13 cellular contexts compared by ENCODE assay signal in genomic region chr9:128714586-128715435, GRCh38. TPM values are rescaled to one million over a fixed set of nuclear protein-coding genes. Genes with fewer than 3 reads are reported as not detected.
DNase-seq lines count a peak whose midpoint lies in the region; ATAC-seq, FAIRE-seq and TF ChIP-seq lines count a peak whose summit lies in the region.
"Had no signal": no experiment of that assay in that cellular context is flagged by ENCODE, and none has a peak within 500 bp of the region (broad histone marks: within the 10 kb centered on the region; RNA-seq: fewer than 3 reads in every experiment).

No MANE protein-coding gene starts in this region.

- no peak overlapping the region for H3K27ac ChIP-seq in GM12878 (ENCODE audit: control insufficient read depth, insufficient read depth)
- H3K27ac ChIP-seq: SK-N-MC had no signal

- H3K4me3 ChIP-seq in GM12878 (no peak overlapping the region), HAP-1 (no peak overlapping the region)
- H3K4me3 ChIP-seq: SK-N-MC had no signal

- TF ChIP-seq POLR2A in GM12878 (IDR thresholded peaks at IDR 0.05; ENCODE audit: low read depth, low read length): peak; percentile 15; the same call in 1 of the 2 replicates

- no peaks in the 10 kb centered on the region for H3K79me2 ChIP-seq in GM12878 (ENCODE audit: control insufficient read depth, insufficient read depth, low read length)

- no peak overlapping the region for H3K4me2 ChIP-seq in GM12878 (ENCODE audit: control insufficient read depth, insufficient read depth)

- H3K27ac Mint-ChIP-seq in stimulated activated naive CD8-positive, alpha-beta T cell treated with anti-CD3 and anti-CD28 coated beads, Interleukin-15, amount 100 ng/mL, for 72 hours: peak overlapping the region in 1 of 2 donors; percentile 54

- peak; percentile 10 for ATAC-seq in stimulated activated naive CD8-positive, alpha-beta T cell treated with anti-CD3 and anti-CD28 coated beads, Interleukin-15, Interleukin-2, amounts not matched to agents 100 U/mL and 50 U/mL, for 24 hours
- no peak for ATAC-seq in stimulated activated naive CD8-positive, alpha-beta T cell treated with anti-CD3 and anti-CD28 coated beads, Interleukin-15, amount 100 ng/mL, for 72 hours
- ATAC-seq in GM12878: no peak

- in situ Hi-C loops in GM12878 (cut with MboI) (no loop called here), HAP-1 (cut with MboI; ENCODE audit: low sequenced_read_pairs) (no loop called here)

- no peaks in the 10 kb centered on the region for H3K4me1 ChIP-seq in GM12878 (ENCODE audit: control insufficient read depth, insufficient read depth, low read length)
- no peaks in the 10 kb centered on the region for H3K4me1 ChIP-seq in HAP-1

- H3K9me3 ChIP-seq in GM12878 (replicated peaks; ENCODE audit: control insufficient read depth, insufficient read depth, low read length) (no peaks in the 10 kb centered on the region), HAP-1 (no peaks in the 10 kb centered on the region)

- FAIRE-seq in GM12878 (lab: Jason Lieb, UNC): no peak

- DNase-seq in stimulated activated naive CD8-positive, alpha-beta T cell treated with anti-CD3 and anti-CD28 coated beads, Interleukin-15, Interleukin-2, amounts not matched to agents 100 U/mL and 50 U/mL, for 24 hours: no peak
- no peak for DNase-seq in stimulated activated naive CD8-positive, alpha-beta T cell treated with anti-CD3 and anti-CD28 coated beads, Interleukin-15, amount 100 ng/mL, for 72 hours
- DNase-seq in GM12878 (ENCODE audit: low read depth, low spot score) (no peak), posterior vena cava (ENCODE audit: low spot score) (peak; percentile 61), HAP-1 (ENCODE audit: low spot score in 2 of 2) (no peak), SKM-1 treated with dmso at 0.1 percent for 144 hours (lab: John Stamatoyannopoulos, UW; ENCODE audit: unreplicated experiment) (no peak), GM10248 (ENCODE audit: extremely low spot score) (no peak)
- DNase-seq: DMS 273 treated with DMSO at 0.1 percent for 48 hours, NCI-H146, NCI-H2107, NCI-H345, NCI-H69 had no signal

- no peaks in the 10 kb centered on the region for H3K9me3 Mint-ChIP-seq in stimulated activated naive CD8-positive, alpha-beta T cell treated with anti-CD3 and anti-CD28 coated beads, Interleukin-15, amount 100 ng/mL, for 72 hours

- no peak for TF ChIP-seq RAD21 in GM12878 (IDR thresholded peaks at IDR 0.05; ENCODE audit: insufficient read depth, low read depth, low read length)

- H3K36me3 ChIP-seq in GM12878 (ENCODE audit: control insufficient read depth in 2 of 2, insufficient read depth in 2 of 2, low read length in 1 of 2): no peaks in the 10 kb centered on the region
- peaks cover 49% of the 10 kb centered on the region for H3K36me3 ChIP-seq in HAP-1 (replicated peaks)

- WGBS in GM12878 (ENCODE audit: insufficient coverage, insufficient replicate concordance, low lambda C conversion rate, missing lambda C conversion rate): 68% methylated on average over 24 of the region's 24 CpGs

- no TSS peak for BruUV-seq in GM12878 (replicated peaks; lab: Mats Ljungman, UMichigan)

- intact Hi-C loops in GM12878 (cut with micrococcal nuclease; ENCODE audit: unreplicated experiment): no loop called here
- intact Hi-C loops in posterior vena cava (cut with DNase I): no loop called here

- CTCF ChIA-PET in GM12878 (lab: Yijun Ruan, JAX): interaction anchor here (1.0 kb wide), 1 partner anchor 13 kb away, joined by 3 read pairs; the partner anchor contains the start of gene PKN3
- CTCF ChIA-PET in GM10248 (lab: Yijun Ruan, JAX): interaction anchor here (1.2 kb wide), 2 partner anchors 13 kb away, joined by 3 to 6 read pairs; partner anchors contain the start of gene PKN3

- H3K4me3 Mint-ChIP-seq in stimulated activated naive CD8-positive, alpha-beta T cell treated with anti-CD3 and anti-CD28 coated beads, Interleukin-15, amount 100 ng/mL, for 72 hours: no peak overlapping the region

- H4K20me1 ChIP-seq in GM12878 (ENCODE audit: control insufficient read depth, insufficient read depth): no peaks in the 10 kb centered on the region

- H2AFZ ChIP-seq in GM12878 (ENCODE audit: control insufficient read depth, low read depth, low read length): no peak overlapping the region

- RAD21 ChIA-PET in GM12878 (lab: Charles Lee; ENCODE audit: unreplicated experiment): no interaction called here

- no peaks in the 10 kb centered on the region for H3K27me3 Mint-ChIP-seq in stimulated activated naive CD8-positive, alpha-beta T cell treated with anti-CD3 and anti-CD28 coated beads, Interleukin-15, amount 100 ng/mL, for 72 hours

- TF ChIP-seq EP300 in GM12878 (IDR thresholded peaks at IDR 0.05; ENCODE audit: borderline replicate concordance in 1 of 2, control insufficient read depth in 1 of 2, low read depth in 2 of 2, low read length in 2 of 2): no peak

- no peaks in the 10 kb centered on the region for H3K4me1 Mint-ChIP-seq in stimulated activated naive CD8-positive, alpha-beta T cell treated with anti-CD3 and anti-CD28 coated beads, Interleukin-15, amount 100 ng/mL, for 72 hours

- H3K9ac ChIP-seq in GM12878 (ENCODE audit: control insufficient read depth, insufficient read depth, low read length): no peak overlapping the region

- SMC1A ChIA-PET in GM12878 (lab: Charles Lee; ENCODE audit: uncharacterized antibody, unreplicated experiment): no interaction called here

- H3K27me3 ChIP-seq in GM12878 (replicated peaks in 1 of 2; ENCODE audit: control insufficient read depth in 2 of 2, insufficient read depth in 2 of 2, low read length in 1 of 2): no peaks in the 10 kb centered on the region
- H3K27me3 ChIP-seq in HAP-1 (ENCODE audit: low read depth): no peaks in the 10 kb centered on the region

- TF ChIP-seq CTCF in GM12878 (IDR thresholded peaks at IDR 0.05 in 2 of 3, conservative IDR thresholded peaks at IDR 0.05 in 1 of 3; ENCODE audit: control insufficient read depth in 2 of 3, extremely low read depth in 1 of 3, insufficient read depth in 1 of 3, low read depth in 3 of 3, low read length in 3 of 3) (no peak), GM10248 (IDR thresholded peaks at IDR 0.05; ENCODE audit: control extremely low read depth, extremely low read depth, low read depth, missing control alignments) (no peak)

- POLR2A ChIA-PET in GM12878 (lab: Charles Lee): no interaction called here
- POLR2A ChIA-PET in GM10248 (lab: Yijun Ruan, JAX): no interaction called here

RNA-seq across cellular contexts. Expression of gene ZDHHC12, which starts 9.1 kb away (rescaled TPM):
- 20.0 and 21.5 TPM in 2 replicates for total RNA-seq in GM12878 (2013; cell fraction: nucleolus; rRNA removed)
- total RNA-seq in GM12878 (2014; rRNA removed): 99.0 and 112 TPM in 2 replicates
- total RNA-seq in GM12878 (2014; rRNA removed; fragmentation: Illumina TruSeq; extraction: Trizol): 20.5 and 24.8 TPM in 2 replicates
- 67.2 and 75.1 TPM in 2 replicates for total RNA-seq in GM12878 (2021)
- 21.7 TPM for polyA plus RNA-seq in GM12878 (2011; ENCODE audit: low read depth)
- 8.3 and 23.7 TPM in 2 replicates for polyA plus RNA-seq in GM12878 (2011; rRNA removed)
- 46.4 and 86.3 TPM in 2 replicates for polyA plus RNA-seq in GM12878 (2011; cell fraction: cytosol; rRNA removed)
- polyA plus RNA-seq in GM12878 (2011; cell fraction: nucleus; rRNA removed): 60.3 and 66.9 TPM in 2 replicates
- 57.0 and 66.6 TPM in 2 replicates for polyA plus RNA-seq in GM12878 (2012)
- polyA plus RNA-seq in GM12878 (2014; fragmentation: Illumina TruSeq; extraction: Trizol): 1.5 and 13.9 TPM in 2 replicates
- 1 to 10 TPM in 1 of 2 experiments, under 1 TPM in 1; 0.95 to 9.9 TPM for polyA plus RNA-seq in GM12878 (2014; fragmentation: Nextera tagmentation; extraction: Ambion mirVana)
- 106 and 139 TPM in 2 replicates for polyA plus RNA-seq in GM12878 (2014; rRNA removed)
- polyA plus RNA-seq in GM12878 (2016; fragmentation: Nextera tagmentation; extraction: Ambion mirVana): 100 to 1,000 TPM; 129 to 146 TPM
- polyA minus RNA-seq in GM12878 (2011; rRNA and poly(A)+ RNA removed): 16.3 and 32.5 TPM in 2 replicates
- polyA minus RNA-seq in GM12878 (2011; cell fraction: cytosol; rRNA and poly(A)+ RNA removed): 23.1 and 28.5 TPM in 2 replicates
- polyA minus RNA-seq in GM12878 (2011; cell fraction: nucleus; rRNA and poly(A)+ RNA removed): 10.5 and 15.1 TPM in 2 replicates
- total RNA-seq in posterior vena cava: 1 to 10 TPM; 8.3 to 8.6 TPM

RNA-seq across cellular contexts. Expression of gene PKN3, which starts 12.5 kb away (rescaled TPM):
- total RNA-seq in GM12878 (2013; cell fraction: nucleolus; rRNA removed): 5.1 and 5.5 TPM in 2 replicates
- 5.1 and 6.3 TPM in 2 replicates for total RNA-seq in GM12878 (2014; rRNA removed)
- total RNA-seq in GM12878 (2014; rRNA removed; fragmentation: Illumina TruSeq; extraction: Trizol): 3.3 and 3.9 TPM in 2 replicates
- total RNA-seq in GM12878 (2021): 7.6 and 8.2 TPM in 2 replicates
- polyA plus RNA-seq in GM12878 (2011; ENCODE audit: low read depth): 3.1 TPM
- polyA plus RNA-seq in GM12878 (2011; rRNA removed): 2.5 and 3.6 TPM in 2 replicates
- 3.7 and 4.3 TPM in 2 replicates for polyA plus RNA-seq in GM12878 (2011; cell fraction: cytosol; rRNA removed)
- 19.1 and 20.3 TPM in 2 replicates for polyA plus RNA-seq in GM12878 (2011; cell fraction: nucleus; rRNA removed)
- polyA plus RNA-seq in GM12878 (2012): 4.5 and 5.8 TPM in 2 replicates
- polyA plus RNA-seq in GM12878 (2014; fragmentation: Illumina TruSeq; extraction: Trizol): 2.1 and 3.1 TPM in 2 replicates
- polyA plus RNA-seq in GM12878 (2014; fragmentation: Nextera tagmentation; extraction: Ambion mirVana): under 1 TPM; 0.35 to 0.47 TPM
- 11.0 and 11.7 TPM in 2 replicates for polyA plus RNA-seq in GM12878 (2014; rRNA removed)
- 1 to 10 TPM; 1.5 to 2.1 TPM for polyA plus RNA-seq in GM12878 (2016; fragmentation: Nextera tagmentation; extraction: Ambion mirVana)
- 0.88 and 2.7 TPM in 2 replicates for polyA minus RNA-seq in GM12878 (2011; rRNA and poly(A)+ RNA removed)
- 1.3 and 2.6 TPM in 2 replicates for polyA minus RNA-seq in GM12878 (2011; cell fraction: cytosol; rRNA and poly(A)+ RNA removed)
- polyA minus RNA-seq in GM12878 (2011; cell fraction: nucleus; rRNA and poly(A)+ RNA removed): 1.9 and 3.0 TPM in 2 replicates
- total RNA-seq in posterior vena cava: 10 to 100 TPM in 1 of 2 donors, 1 to 10 TPM in 1; 8.8 to 11.4 TPM

RNA-seq across cellular contexts. Expression of gene SET, which starts 25.8 kb away (rescaled TPM):
- total RNA-seq in GM12878 (2013; cell fraction: nucleolus; rRNA removed): 113 and 116 TPM in 2 replicates
- total RNA-seq in GM12878 (2014; rRNA removed) (345 and 493 TPM in 2 replicates), GM12878 (2014; rRNA removed; fragmentation: Illumina TruSeq; extraction: Trizol) (676 and 706 TPM in 2 replicates), GM12878 (2021) (503 and 533 TPM in 2 replicates), posterior vena cava (100 to 1,000 TPM; 189 to 240 TPM)
- 200 TPM for polyA plus RNA-seq in GM12878 (2011; ENCODE audit: low read depth)
- polyA plus RNA-seq in GM12878 (2011; rRNA removed) (305 and 466 TPM in 2 replicates), GM12878 (2014; fragmentation: Illumina TruSeq; extraction: Trizol) (597 and 873 TPM in 2 replicates), GM12878 (2014; fragmentation: Nextera tagmentation; extraction: Ambion mirVana) (100 to 1,000 TPM; 314 to 450 TPM), GM12878 (2014; rRNA removed) (274 and 284 TPM in 2 replicates), GM12878 (2016; fragmentation: Nextera tagmentation; extraction: Ambion mirVana) (100 to 1,000 TPM; 440 to 466 TPM)
- polyA plus RNA-seq in GM12878 (2011; cell fraction: cytosol; rRNA removed): 97.5 and 103 TPM in 2 replicates
- polyA plus RNA-seq in GM12878 (2011; cell fraction: nucleus; rRNA removed): 103 and 128 TPM in 2 replicates
- 315 and 365 TPM in 2 replicates for polyA plus RNA-seq in GM12878 (2012)
- 143 and 207 TPM in 2 replicates for polyA minus RNA-seq in GM12878 (2011; rRNA and poly(A)+ RNA removed)
- polyA minus RNA-seq in GM12878 (2011; cell fraction: cytosol; rRNA and poly(A)+ RNA removed): 162 and 163 TPM in 2 replicates
- 58.5 and 94.0 TPM in 2 replicates for polyA minus RNA-seq in GM12878 (2011; cell fraction: nucleus; rRNA and poly(A)+ RNA removed)

RNA-seq across cellular contexts. Expression of gene ZER1, which starts 56.9 kb away (rescaled TPM):
- 15.8 and 23.2 TPM in 2 replicates for total RNA-seq in GM12878 (2013; cell fraction: nucleolus; rRNA removed)
- total RNA-seq in GM12878 (2014; rRNA removed) (8.9 and 11.2 TPM in 2 replicates), GM12878 (2014; rRNA removed; fragmentation: Illumina TruSeq; extraction: Trizol) (3.6 and 3.8 TPM in 2 replicates), GM12878 (2021) (14.0 and 14.7 TPM in 2 replicates), posterior vena cava (10 to 100 TPM; 28.1 to 28.9 TPM)
- polyA plus RNA-seq in GM12878 (2011; ENCODE audit: low read depth): 5.7 TPM
- polyA plus RNA-seq in GM12878 (2011; rRNA removed) (6.7 and 16.9 TPM in 2 replicates), GM12878 (2014; fragmentation: Illumina TruSeq; extraction: Trizol) (2.2 and 5.8 TPM in 2 replicates), GM12878 (2014; fragmentation: Nextera tagmentation; extraction: Ambion mirVana) (under 1 TPM; 0.32 to 0.47 TPM), GM12878 (2014; rRNA removed) (14.5 and 14.7 TPM in 2 replicates), GM12878 (2016; fragmentation: Nextera tagmentation; extraction: Ambion mirVana) (1 to 10 TPM; 7.4 to 8.4 TPM)
- polyA plus RNA-seq in GM12878 (2011; cell fraction: cytosol; rRNA removed): 23.0 and 24.0 TPM in 2 replicates
- polyA plus RNA-seq in GM12878 (2011; cell fraction: nucleus; rRNA removed): 40.8 and 44.1 TPM in 2 replicates
- polyA plus RNA-seq in GM12878 (2012): 12.3 and 13.8 TPM in 2 replicates
- 11.0 and 19.2 TPM in 2 replicates for polyA minus RNA-seq in GM12878 (2011; rRNA and poly(A)+ RNA removed)
- 8.7 and 10.1 TPM in 2 replicates for polyA minus RNA-seq in GM12878 (2011; cell fraction: cytosol; rRNA and poly(A)+ RNA removed)
- polyA minus RNA-seq in GM12878 (2011; cell fraction: nucleus; rRNA and poly(A)+ RNA removed): 7.0 and 11.6 TPM in 2 replicates

RNA-seq across cellular contexts. Expression of gene DYNC2I2, which starts 58.2 kb away (rescaled TPM):
- total RNA-seq in GM12878 (2013; cell fraction: nucleolus; rRNA removed): 32.1 and 34.2 TPM in 2 replicates
- total RNA-seq in GM12878 (2014; rRNA removed) (91.1 and 109 TPM in 2 replicates), GM12878 (2014; rRNA removed; fragmentation: Illumina TruSeq; extraction: Trizol) (18.4 and 19.7 TPM in 2 replicates), GM12878 (2021) (61.0 and 64.7 TPM in 2 replicates), posterior vena cava (10 to 100 TPM; 18.1 to 19.4 TPM)
- polyA plus RNA-seq in GM12878 (2011; ENCODE audit: low read depth): 7.8 TPM
- polyA plus RNA-seq in GM12878 (2011; rRNA removed) (15.4 and 31.2 TPM in 2 replicates), GM12878 (2014; fragmentation: Illumina TruSeq; extraction: Trizol) (2.4 and 11.1 TPM in 2 replicates), GM12878 (2014; fragmentation: Nextera tagmentation; extraction: Ambion mirVana) (1 to 10 TPM in 1 of 2 experiments, under 1 TPM in 1; 0.89 to 2.3 TPM), GM12878 (2014; rRNA removed) (84.1 and 95.5 TPM in 2 replicates), GM12878 (2016; fragmentation: Nextera tagmentation; extraction: Ambion mirVana) (100 to 1,000 TPM in 1 of 2 experiments, 10 to 100 TPM in 1; 88.0 to 118 TPM)
- polyA plus RNA-seq in GM12878 (2011; cell fraction: cytosol; rRNA removed): 56.6 and 87.5 TPM in 2 replicates
- 148 and 152 TPM in 2 replicates for polyA plus RNA-seq in GM12878 (2011; cell fraction: nucleus; rRNA removed)
- polyA plus RNA-seq in GM12878 (2012): 27.3 and 36.1 TPM in 2 replicates
- 23.1 and 53.1 TPM in 2 replicates for polyA minus RNA-seq in GM12878 (2011; rRNA and poly(A)+ RNA removed)
- polyA minus RNA-seq in GM12878 (2011; cell fraction: cytosol; rRNA and poly(A)+ RNA removed): 24.2 and 25.3 TPM in 2 replicates
- polyA minus RNA-seq in GM12878 (2011; cell fraction: nucleus; rRNA and poly(A)+ RNA removed): 27.9 and 38.6 TPM in 2 replicates
